In the genomic region with DNA sequence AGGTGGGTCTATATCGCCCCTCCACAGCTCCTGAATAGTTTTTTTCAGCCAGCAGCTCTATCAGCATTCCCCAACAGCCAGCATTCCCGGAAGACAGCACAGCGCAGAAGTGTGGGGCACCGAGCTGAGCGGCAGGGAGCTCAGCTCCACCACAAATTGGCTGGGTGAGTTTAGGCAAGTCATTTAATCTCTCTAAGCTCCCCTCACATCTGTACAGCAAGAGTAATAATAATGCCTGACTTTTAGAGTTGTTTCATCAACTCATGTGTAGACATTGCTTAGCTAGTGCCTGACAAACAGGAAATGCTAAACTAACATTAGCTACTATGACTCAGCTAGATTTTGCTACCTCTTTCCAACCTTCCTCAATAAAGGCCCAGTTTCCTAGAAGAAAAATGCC, we compare ENCODE assay signal across 11 cellular contexts.
DNase-seq lines count a peak whose midpoint lies in the region; ATAC-seq, FAIRE-seq and TF ChIP-seq lines count a peak whose summit lies in the region.
"Had no signal": no experiment of that assay in that cellular context is flagged by ENCODE, and none has a peak within 500 bp of the region (broad histone marks: within the 10 kb centered on the region; RNA-seq: fewer than 3 reads in every experiment).

No MANE protein-coding gene starts in this region.

- H2AFZ ChIP-seq in H1 (ENCODE audit: low read length) = peak overlapping the region; percentile 55; the same call in 1 of the 2 replicates
- H2AFZ ChIP-seq in mesenchymal stem cell (ENCODE audit: low read depth, low read length) = peak overlapping the region; percentile 79

- DNase-seq in D341Med (ENCODE audit: low spot score) (peak; percentile 30), NCI-H460 (ENCODE audit: extremely low read depth, low read depth) (peak; percentile 18), H1 (ENCODE audit: low read depth in 1 of 2, low spot score in 2 of 2) (no peak), mesenchymal stem cell (peak; percentile 81), NOMO-1 treated with dmso at 0.1 percent for 144 hours (lab: John Stamatoyannopoulos, UW; ENCODE audit: unreplicated experiment) (no peak), DMS114 treated with DMSO at 0.1 percent for 48 hours (lab: John Stamatoyannopoulos, UW; ENCODE audit: unreplicated experiment) (no peak)
- no peak for DNase-seq in activated naive CD4-positive, alpha-beta T cell treated with anti-CD3 and anti-CD28 coated beads, Interleukin-2, amount 50 U/mL, for 72 hours (ENCODE audit: low spot score in 2 of 2)
- DNase-seq in activated CD8-positive, alpha-beta memory T cell treated with anti-CD3 and anti-CD28 coated beads, Interleukin-2, amount 50 U/mL, for 4 hours = no peak
- DNase-seq: activated B cell treated with CpG ODN at 0.5 μM for 24 hours; stimulated activated naive CD4-positive, alpha-beta T cell treated with Interleukin-2 at 50 U/mL for 16 hours had no signal

- H3K18ac ChIP-seq in H1 (ENCODE audit: extremely low read depth, low read length) (no peak overlapping the region), mesenchymal stem cell (ENCODE audit: low read depth in 1 of 2, low read length in 2 of 2) (peak overlapping the region; percentile 71 to 77)

- no peak overlapping the region for H2BK20ac ChIP-seq in H1 (ENCODE audit: low read length)

- H2BK120ac ChIP-seq in H1 (replicated peaks; ENCODE audit: low read depth, low read length) = no peak overlapping the region
- peak overlapping the region; percentile 86 for H2BK120ac ChIP-seq in mesenchymal stem cell (ENCODE audit: low read depth, low read length)

- no peaks in the 10 kb centered on the region for H3K36me3 Mint-ChIP-seq in activated naive CD4-positive, alpha-beta T cell treated with anti-CD3 and anti-CD28 coated beads, Interleukin-2, amount 50 U/mL, for 72 hours
- H3K36me3 Mint-ChIP-seq: activated naive CD8-positive, alpha-beta T cell had no signal

- TF ChIP-seq POLR2A in H1 (IDR thresholded peaks at IDR 0.05; ENCODE audit: control extremely low read depth in 1 of 2, low read depth in 2 of 2, low read length in 2 of 2) = no peak

- no peak overlapping the region for H3K4ac ChIP-seq in H1 (replicated peaks; ENCODE audit: insufficient read length, low read depth, low read length)
- peak overlapping the region; percentile 19 to 71 for H3K4ac ChIP-seq in mesenchymal stem cell (ENCODE audit: low read depth in 1 of 2, low read length in 2 of 2)

- no peak for TF ChIP-seq EP300 in H1 (IDR thresholded peaks at IDR 0.05; ENCODE audit: borderline replicate concordance in 1 of 2, low read depth in 2 of 2, low read length in 2 of 2)

- FAIRE-seq in H1 (lab: Jason Lieb, UNC) = no peak

- ATAC-seq in activated naive CD4-positive, alpha-beta T cell treated with anti-CD3 and anti-CD28 coated beads, Interleukin-2, amount 50 U/mL, for 72 hours = no peak

- no peak overlapping the region for H3K14ac ChIP-seq in H1 (ENCODE audit: insufficient read length)
- no peak overlapping the region for H3K14ac ChIP-seq in mesenchymal stem cell (ENCODE audit: low read length in 2 of 2)

- H3K27ac ChIP-seq in H1 (ENCODE audit: low read depth, low read length) (no peak overlapping the region), mesenchymal stem cell (ENCODE audit: low read length, poor library complexity, severe bottlenecking) (peak overlapping the region; percentile 44)

- H3K9me3 ChIP-seq in H1 (ENCODE audit: insufficient read depth in 2 of 2, low read depth in 1 of 2, low read length in 1 of 2) (no peaks in the 10 kb centered on the region), mesenchymal stem cell (ENCODE audit: control insufficient read depth, low read length) (no peaks in the 10 kb centered on the region)

- no peak overlapping the region for H2BK15ac ChIP-seq in H1 (ENCODE audit: low read length)
- H2BK15ac ChIP-seq in mesenchymal stem cell (ENCODE audit: low read depth, poor library complexity, severe bottlenecking) = no peak overlapping the region

- no peak overlapping the region for H4K5ac ChIP-seq in H1 (ENCODE audit: insufficient read length, low read depth, low read length)

- H4K20me1 ChIP-seq in H1 (replicated peaks in 1 of 2; ENCODE audit: control insufficient read depth in 1 of 2, insufficient read depth in 2 of 2, low read length in 2 of 2) = no peaks in the 10 kb centered on the region

- CTCF ChIA-PET in H1 (lab: Charles Lee; ENCODE audit: partially characterized antibody) = interaction anchor here (0.6 to 5.3 kb wide), 30 partner anchors 9 to 1918 kb away, joined by 3 to 34 read pairs (median 4); no protein-coding TSS in a partner anchor

- H2BK5ac ChIP-seq in H1 (ENCODE audit: low read depth, low read length) = no peak overlapping the region
- H2BK5ac ChIP-seq in mesenchymal stem cell (ENCODE audit: low read depth, low read length, poor library complexity, severe bottlenecking) = no peak overlapping the region

- H4K91ac ChIP-seq in H1 (replicated peaks; ENCODE audit: insufficient read length, low read length) = no peak overlapping the region
- H4K91ac ChIP-seq in mesenchymal stem cell (ENCODE audit: low read length) = peak overlapping the region; percentile 88

- no peak for TF ChIP-seq RAD21 in H1 (IDR thresholded peaks at IDR 0.05 in 1 of 2, conservative IDR thresholded peaks at IDR 0.05 in 1 of 2; ENCODE audit: low read depth in 2 of 2, low read length in 2 of 2)

- H3K4me2 ChIP-seq in H1 (ENCODE audit: insufficient read depth in 1 of 2, low read depth in 2 of 2, low read length in 2 of 2) (no peak overlapping the region), mesenchymal stem cell (ENCODE audit: low read length, poor library complexity, severe bottlenecking) (no peak overlapping the region)

- H3K23ac ChIP-seq in H1 (ENCODE audit: insufficient read length) = no peak overlapping the region
- H3K23ac ChIP-seq in mesenchymal stem cell (ENCODE audit: low read length in 2 of 2) = no peak overlapping the region

- H3K79me2 ChIP-seq in H1 (ENCODE audit: control insufficient read depth in 1 of 2, insufficient read depth in 2 of 2, low read length in 2 of 2) = no peaks in the 10 kb centered on the region

- H3K79me1 ChIP-seq in H1 (ENCODE audit: low read depth, low read length) = no peaks in the 10 kb centered on the region
- no peaks in the 10 kb centered on the region for H3K79me1 ChIP-seq in mesenchymal stem cell (replicated peaks; ENCODE audit: low read length, poor library complexity, severe bottlenecking)

- no peak overlapping the region for H3K56ac ChIP-seq in H1 (replicated peaks; ENCODE audit: insufficient read length, low read depth, low read length)

- H2AK5ac ChIP-seq in H1 (ENCODE audit: low read depth, low read length) (no peak overlapping the region), mesenchymal stem cell (ENCODE audit: low read length, severe bottlenecking) (no peak overlapping the region)

- no peak overlapping the region for H4K8ac ChIP-seq in H1 (ENCODE audit: extremely low read depth, insufficient read depth, low read length)
- H4K8ac ChIP-seq in mesenchymal stem cell (ENCODE audit: low read length) = peak overlapping the region; percentile 93

- no peaks in the 10 kb centered on the region for H3K9me3 Mint-ChIP-seq in activated naive CD4-positive, alpha-beta T cell treated with anti-CD3 and anti-CD28 coated beads, Interleukin-2, amount 50 U/mL, for 72 hours
- H3K9me3 Mint-ChIP-seq: activated B cell treated with CpG ODN at 0.5 μM for 24 hours had no signal

- H3K9ac ChIP-seq in H1 (replicated peaks in 1 of 4; ENCODE audit: extremely low read depth in 1 of 4, low read depth in 3 of 4, low read length in 3 of 4) (no peak overlapping the region), mesenchymal stem cell (ENCODE audit: low read length) (peak overlapping the region; percentile 65)

- H3K36me3 ChIP-seq in H1 (ENCODE audit: control insufficient read depth in 2 of 4, insufficient read depth in 4 of 4, low read length in 3 of 4) (no peaks in the 10 kb centered on the region), mesenchymal stem cell (ENCODE audit: control insufficient read depth in 1 of 2, insufficient read depth in 2 of 2, low read depth in 1 of 2, low read length in 2 of 2) (no peaks in the 10 kb centered on the region)

- POLR2A ChIA-PET in H1 (lab: Charles Lee; ENCODE audit: partially characterized antibody) = no interaction called here

- H3K4me1 ChIP-seq in H1 (replicated peaks in 1 of 4; ENCODE audit: control insufficient read depth in 3 of 4, insufficient read depth in 4 of 4, low read length in 3 of 4) (peaks cover 0 to 6% (median 1%) of the 10 kb centered on the region in 4 experiments; a peak in 4 of 7 replicates), mesenchymal stem cell (ENCODE audit: control insufficient read depth, insufficient read depth, low read depth, low read length) (peaks cover 5% of the 10 kb centered on the region)

- WGBS in H1 (ENCODE audit: extremely low coverage in 1 of 2, insufficient coverage in 1 of 2, insufficient read length in 1 of 2, insufficient replicate concordance in 2 of 2, low coverage in 1 of 2, low lambda C conversion rate in 2 of 2, missing lambda C conversion rate in 1 of 2), 2 experiments = 71% methylated on average over 5 of the region's 5 CpGs; no CpG with 5 or more reads in 1 of the 2 experiments
- 22% methylated on average over 4 of the region's 5 CpGs for WGBS in mesenchymal stem cell

- no peak overlapping the region for H2BK12ac ChIP-seq in H1 (ENCODE audit: low read depth, low read length)
- H2BK12ac ChIP-seq in mesenchymal stem cell (ENCODE audit: low read length in 2 of 2) = peak overlapping the region; percentile 67 to 96

- H3K4me3 ChIP-seq in H1 (ENCODE audit: extremely low read depth in 1 of 4, insufficient read depth in 2 of 4, low read depth in 3 of 4, low read length in 4 of 4) (no peak overlapping the region), mesenchymal stem cell (ENCODE audit: insufficient read depth in 1 of 2, low read depth in 1 of 2, low read length in 2 of 2) (no peak overlapping the region)

- no peak overlapping the region for H3K27ac Mint-ChIP-seq in activated naive CD4-positive, alpha-beta T cell treated with anti-CD3 and anti-CD28 coated beads, Interleukin-2, amount 50 U/mL, for 72 hours
- H3K27ac Mint-ChIP-seq: activated B cell treated with CpG ODN at 0.5 μM for 24 hours; activated naive CD8-positive, alpha-beta T cell had no signal

- no peaks in the 10 kb centered on the region for H3K23me2 ChIP-seq in H1 (ENCODE audit: low read depth, low read length)

- no peak for TF ChIP-seq CTCF in H1 (IDR thresholded peaks at IDR 0.05; ENCODE audit: control extremely low read depth in 1 of 3, insufficient read depth in 1 of 3, low read depth in 1 of 3, low read length in 3 of 3)

- H3K27me3 ChIP-seq in H1 (replicated peaks in 1 of 4; ENCODE audit: control insufficient read depth in 3 of 4, extremely low read depth in 1 of 4, insufficient read depth in 3 of 4, low read length in 3 of 4) (no peaks in the 10 kb centered on the region), mesenchymal stem cell (ENCODE audit: control insufficient read depth in 1 of 2, insufficient read depth in 1 of 2, low read length in 2 of 2) (no peaks in the 10 kb centered on the region)

TF ChIP-seq in H1, 55 proteins besides CTCF, POLR2A, EP300 and RAD21 (continues in another document):
- TF ChIP-seq MAFK (IDR thresholded peaks at IDR 0.05; ENCODE audit: low read depth, low read length) = peak; percentile 63; the same call in 1 of the 2 replicates
- TF ChIP-seq ASH2L (IDR thresholded peaks at IDR 0.05; ENCODE audit: low read length) = no peak
- TF ChIP-seq PHF8 (conservative IDR thresholded peaks at IDR 0.05; ENCODE audit: low read depth, low read length) = no peak
- TF ChIP-seq BACH1 (IDR thresholded peaks at IDR 0.05; ENCODE audit: low read length) = peak; percentile 76

Comparison
In these comparisons a context has a peak if more than half of its experiments do, and no peak if none do; other contexts are left out.
1. DNase-seq: peak in D341Med (single experiment), NCI-H460 (single experiment) and mesenchymal stem cell (single experiment); none in H1 (0 of 2), NOMO-1 treated with dmso at 0.1 percent for 144 hours (single experiment), DMS114 treated with DMSO at 0.1 percent for 48 hours (single experiment), activated naive CD4-positive, alpha-beta T cell treated with anti-CD3 and anti-CD28 coated beads, Interleukin-2, amount 50 U/mL, for 72 hours (0 of 2) and activated CD8-positive, alpha-beta memory T cell treated with anti-CD3 and anti-CD28 coated beads, Interleukin-2, amount 50 U/mL, for 4 hours (single experiment).